Comparison of ENCODE assay signal across 8 cellular contexts in the genomic region with DNA sequence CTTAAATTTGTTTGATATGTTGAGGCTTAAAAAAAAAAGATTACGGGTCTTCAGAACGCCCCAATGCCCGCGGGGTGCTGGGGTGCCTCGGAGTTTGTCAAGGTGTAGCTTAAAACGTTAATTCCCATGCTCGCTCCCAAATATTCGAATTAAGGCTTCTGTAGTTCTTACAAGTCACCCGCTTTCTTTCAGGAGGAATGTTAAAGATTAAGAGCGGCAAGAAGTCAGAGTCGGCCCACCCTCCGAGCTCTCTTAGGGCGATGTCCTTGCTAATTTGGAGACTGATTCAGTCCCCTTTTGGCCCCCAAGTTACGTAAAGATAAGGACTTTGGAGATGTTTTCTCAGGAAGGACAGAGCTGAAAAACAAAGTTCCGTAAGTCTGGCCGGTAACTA. TPM values are rescaled to one million over a fixed set of nuclear protein-coding genes. Genes with fewer than 3 reads are reported as not detected.
A peak's percentile ranks its signal among the peaks of the same experiment; 100 is the strongest.
DNase-seq lines count a peak whose midpoint lies in the region; ATAC-seq, FAIRE-seq and TF ChIP-seq lines count a peak whose summit lies in the region.

No MANE protein-coding gene starts in this region.

- H3K27ac ChIP-seq in KOPT-K1 (ENCODE audit: low read depth, low read length, poor library complexity, severe bottlenecking): peak overlapping the region; percentile 93

- H3K27me3 ChIP-seq in bronchial epithelial cell (ENCODE audit: control insufficient read depth, insufficient read depth, low read length) (no peaks in the 10 kb centered on the region), mononuclear cell (ENCODE audit: insufficient read depth, low read length) (no peaks in the 10 kb centered on the region)

- DNase-seq in bronchial epithelial cell (ENCODE audit: low read depth) (no peak), NCI-H2029 (lab: John Stamatoyannopoulos, UW) (no peak), hippocampal formation (lab: John Stamatoyannopoulos, UW) (no peak), D721Med (ENCODE audit: insufficient read length, low spot score) (no peak)

- H3K4me1 ChIP-seq in ES-I3 (ENCODE audit: insufficient read depth, low read length) (0 out of 2 replicates have a peak, but pooled peaks cover 11% of the 10 kb centered on the region), mononuclear cell (ENCODE audit: insufficient read depth, low read length) (peaks cover 32% of the 10 kb centered on the region)

- FAIRE-seq in bronchial epithelial cell (lab: Jason Lieb, UNC) (no peak), D721Med (lab: Jason Lieb, UNC) (no peak)

- no peak for ATAC-seq in HG02798 (IDR thresholded peaks at IDR 0.05; ENCODE audit: poor library complexity, unreplicated experiment)

- H3K9me3 ChIP-seq in ES-I3 (ENCODE audit: control insufficient read depth, insufficient read depth, low read length) (no peaks in the 10 kb centered on the region), KOPT-K1 (ENCODE audit: insufficient read depth, low read length, poor library complexity, severe bottlenecking) (no peaks in the 10 kb centered on the region), mononuclear cell (ENCODE audit: low read depth, low read length) (no peaks in the 10 kb centered on the region)

- H3K9ac ChIP-seq in ES-I3 (ENCODE audit: low read depth, low read length): peak overlapping the region; percentile 94

- H3K36me3 ChIP-seq in ES-I3 (ENCODE audit: insufficient read depth, low read length): peaks cover 9% of the 10 kb centered on the region; the same call in 1 of the 2 replicates
- peaks cover 35% of the 10 kb centered on the region for H3K36me3 ChIP-seq in KOPT-K1 (ENCODE audit: insufficient read depth, low read length)
- H3K36me3 ChIP-seq in bronchial epithelial cell (ENCODE audit: control insufficient read depth, insufficient read depth, low read length): peaks cover 2% of the 10 kb centered on the region

- TF ChIP-seq CTCF in bronchial epithelial cell (IDR thresholded peaks at IDR 0.05; ENCODE audit: insufficient read depth, low read length, severe bottlenecking): no peak
- no peak for TF ChIP-seq CTCF in D721Med (IDR thresholded peaks at IDR 0.05; ENCODE audit: insufficient read depth, missing control alignments)

- peak overlapping the region; percentile 55 for H3K4me3 ChIP-seq in bronchial epithelial cell (ENCODE audit: low read depth, low read length)
- peak overlapping the region; percentile 51 for H3K4me3 ChIP-seq in mononuclear cell (ENCODE audit: low read length)

RNA-seq across cellular contexts. Expression of gene NPM1, which starts 0.8 kb away (rescaled TPM):
- total RNA-seq in bronchial epithelial cell (1,055 and 2,049 TPM in 2 replicates), mononuclear cell (1,212 TPM)

RNA-seq across cellular contexts. Expression of gene FGF18, which starts 32.6 kb away (rescaled TPM):
- under 0.01 TPM in 1 of 2 replicates, not detected in the other for total RNA-seq in bronchial epithelial cell
- 0.10 TPM for total RNA-seq in mononuclear cell
